Comparison of ENCODE assay signal across 1 cellular context in genomic region chr1:198001776-198002408, GRCh38.
TF ChIP-seq lines count a peak whose summit lies in the region.

No MANE protein-coding gene starts in this region.

TF ChIP-seq in SK-N-SH treated with all-trans-retinoic acid at 6 μM for 48 hours, 23 proteins besides CTCF, POLR2A, EP300 and RAD21 (continued from another document):
- TF ChIP-seq TSHZ2 (CRISPR knock-in tag; IDR thresholded peaks at IDR 0.05), result no peak
- no peak for TF ChIP-seq GLIS3 (CRISPR knock-in tag; IDR thresholded peaks at IDR 0.05)
- no peak for TF ChIP-seq ARNTL (CRISPR knock-in tag; IDR thresholded peaks at IDR 0.05; ENCODE audit: borderline replicate concordance, low read depth)
- no peak for TF ChIP-seq ESRRG (CRISPR knock-in tag; IDR thresholded peaks at IDR 0.05)
- TF ChIP-seq SNAI2 (CRISPR knock-in tag; IDR thresholded peaks at IDR 0.05), result no peak
- TF ChIP-seq ZNF70 (CRISPR knock-in tag; IDR thresholded peaks at IDR 0.05), result no peak
- no peak for TF ChIP-seq OSR1 (CRISPR knock-in tag; IDR thresholded peaks at IDR 0.05)
- TF ChIP-seq ISL1 (CRISPR knock-in tag; IDR thresholded peaks at IDR 0.05), result no peak
